1 cellular context compared by ENCODE assay signal in genomic region chr1:99600782-99601181, GRCh38.
TF ChIP-seq lines count a peak whose summit lies in the region.

No MANE protein-coding gene starts in this region.

TF ChIP-seq in SK-N-SH, 30 proteins besides CTCF, POLR2A, EP300 and RAD21 (continued from another document):
- TF ChIP-seq MEF2A (IDR thresholded peaks at IDR 0.05; ENCODE audit: borderline replicate concordance, low read depth) (no peak), GABPA (IDR thresholded peaks at IDR 0.05; ENCODE audit: low read depth) (no peak), FOXJ3 (CRISPR knock-in tag; IDR thresholded peaks at IDR 0.05) (no peak), CHD2 (IDR thresholded peaks at IDR 0.05; ENCODE audit: low read length, partially characterized antibody) (no peak), RCOR1 (IDR thresholded peaks at IDR 0.05; ENCODE audit: low read length) (no peak), TAF1 (IDR thresholded peaks at IDR 0.05; ENCODE audit: borderline replicate concordance, low read depth, low read length) (no peak), TEAD4 (IDR thresholded peaks at IDR 0.05; ENCODE audit: borderline replicate concordance, insufficient read depth) (no peak), NFIC (IDR thresholded peaks at IDR 0.05; ENCODE audit: borderline replicate concordance) (no peak), GATA2 (CRISPR knock-in tag; IDR thresholded peaks at IDR 0.05) (no peak), MXI1 (IDR thresholded peaks at IDR 0.05; ENCODE audit: low read depth, low read length) (no peak), PBX3 (IDR thresholded peaks at IDR 0.05) (no peak), SMC3 (IDR thresholded peaks at IDR 0.05; ENCODE audit: low read depth, low read length) (no peak), USF1 (IDR thresholded peaks at IDR 0.05; ENCODE audit: borderline replicate concordance, low read depth) (no peak)
